In the genomic region with DNA sequence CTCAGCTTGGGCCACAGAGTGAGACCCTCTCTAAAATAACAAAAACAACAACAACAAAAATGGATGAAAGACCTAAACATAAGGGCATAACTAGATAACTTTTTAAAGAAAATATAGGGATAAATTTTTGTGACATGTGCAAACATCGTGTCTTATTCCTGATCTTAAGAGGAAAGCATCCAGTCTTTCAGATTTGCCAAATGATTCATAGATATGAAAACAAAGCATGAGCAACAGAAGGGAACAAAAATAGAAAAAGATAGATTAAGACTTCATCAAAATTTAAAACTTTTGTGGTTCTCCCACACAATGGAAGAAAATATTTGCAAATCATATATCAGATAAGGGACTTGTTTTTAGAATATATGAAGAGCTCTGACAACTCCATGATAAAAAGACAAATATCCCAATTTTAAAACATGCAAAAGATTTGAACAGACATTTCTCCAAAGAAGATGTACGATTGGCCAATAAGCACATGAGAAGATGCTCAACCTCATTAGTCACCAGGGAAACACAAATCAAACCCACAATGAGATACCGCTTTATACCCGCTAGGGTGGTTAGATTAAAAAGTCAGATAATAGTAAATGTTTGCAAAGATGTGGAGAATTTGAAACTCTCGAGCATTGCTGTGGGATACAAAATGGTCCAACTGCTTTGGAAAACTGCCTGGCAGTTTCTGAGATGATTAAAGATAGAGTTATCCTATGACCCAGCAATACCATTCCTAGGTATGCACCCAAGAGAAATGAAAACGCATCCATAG, we compare ENCODE assay signal across 24 cellular contexts. TPM values are rescaled to one million over a fixed set of nuclear protein-coding genes. Genes with fewer than 3 reads are reported as not detected.
DNase-seq lines count a peak whose midpoint lies in the region; ATAC-seq and TF ChIP-seq lines count a peak whose summit lies in the region.
"Had no signal": no experiment of that assay in that cellular context is flagged by ENCODE, and none has a peak within 500 bp of the region (broad histone marks: within the 10 kb centered on the region; RNA-seq: fewer than 3 reads in every experiment).

No MANE protein-coding gene starts in this region.

- peak overlapping the region; percentile 22 for H3K4me2 ChIP-seq in skeletal muscle satellite cell (ENCODE audit: low read length)

- no peak for ATAC-seq in lower lobe of right lung
- ATAC-seq: activated naive CD8-positive, alpha-beta T cell treated with anti-CD3 and anti-CD28 coated beads, Interleukin-2, amount 50 U/mL, for 24 hours; heart right ventricle; left lobe of liver; stimulated activated naive B cell treated with anti-CD40 and anti-IgM and Interleukin-4, amounts not matched to agents 10 μg/mL and 1 μg/mL and 100 μg/mL, for 72 hours; WTC11 had no signal

- intact Hi-C loops in lower lobe of right lung (cut with DNase I): no loop called here

- DNase-seq in HCEC 1CT (peak; percentile 16), adipocyte (ENCODE audit: low read depth) (peak; percentile 59), fibroblast of mammary gland (ENCODE audit: low read depth) (peak; percentile 72), HUDEP-2 (lab: John Stamatoyannopoulos, UW; ENCODE audit: unreplicated experiment in 76 of 76) (no peak), lower lobe of right lung (no peak), NCI-H69 (lab: John Stamatoyannopoulos, UW) (no peak)
- DNase-seq: activated CD4-positive, alpha-beta T cell treated with anti-CD3 and anti-CD28 coated beads, Interleukin-2, amount 50 U/mL, for 4 hours; activated naive CD8-positive, alpha-beta T cell treated with anti-CD3 and anti-CD28 coated beads, Interleukin-2, amount 50 U/mL, for 24 hours; CD4-positive, CD25-positive, alpha-beta regulatory T cell; heart right ventricle; MM.1S; naive B cell; NCI-H1417; NCI-H2081 treated with DMSO at 0.1 percent for 48 hours; NCI-H446; spleen; stimulated activated CD4-positive, alpha-beta T cell treated with anti-CD3 and anti-CD28 coated beads, Interleukin-2, amount 100 ng/mL, for 48 hours; stimulated activated naive B cell treated with anti-CD40 and anti-IgM and Interleukin-4, amounts not matched to agents 10 μg/mL and 1 μg/mL and 100 μg/mL, for 72 hours; T1000 had no signal

- no peak for TF ChIP-seq CTCF in fibroblast of mammary gland (conservative IDR thresholded peaks at IDR 0.05; ENCODE audit: control insufficient read depth, insufficient read depth, low read depth, low read length)
- TF ChIP-seq CTCF in lower lobe of right lung (IDR thresholded peaks at IDR 0.05): no peak

- H3K27me3 ChIP-seq in adipocyte (replicated peaks; ENCODE audit: control insufficient read depth, insufficient read depth, low read length) (no peaks in the 10 kb centered on the region), skeletal muscle satellite cell (ENCODE audit: control insufficient read depth, insufficient read depth, low read length) (no peaks in the 10 kb centered on the region), lower lobe of right lung (ENCODE audit: low read depth) (no peaks in the 10 kb centered on the region)
- H3K27me3 ChIP-seq: heart right ventricle, spleen, vagina had no signal

- H3K4me3 ChIP-seq in adipocyte (ENCODE audit: low read length): no peak overlapping the region
- H3K4me3 ChIP-seq in fibroblast of mammary gland (ENCODE audit: control insufficient read depth, low read depth, low read length): no peak overlapping the region
- H3K4me3 ChIP-seq in skeletal muscle satellite cell (ENCODE audit: low read length): no peak overlapping the region
- no peak overlapping the region for H3K4me3 ChIP-seq in lower lobe of right lung
- H3K4me3 ChIP-seq: heart right ventricle, spleen, thoracic aorta, vagina had no signal

- H3K9ac ChIP-seq in adipocyte (ENCODE audit: low read length): no peak overlapping the region
- H3K9ac ChIP-seq in skeletal muscle satellite cell (ENCODE audit: low read depth, low read length): no peak overlapping the region

- no peaks in the 10 kb centered on the region for H3K36me3 ChIP-seq in adipocyte (ENCODE audit: control insufficient read depth, insufficient read depth, low read length, severe bottlenecking)
- H3K36me3 ChIP-seq in skeletal muscle satellite cell (ENCODE audit: insufficient read depth, low read length): no peaks in the 10 kb centered on the region
- H3K36me3 ChIP-seq in lower lobe of right lung: no peaks in the 10 kb centered on the region
- H3K36me3 ChIP-seq: heart right ventricle, spleen, thoracic aorta, vagina had no signal

- H3K9me3 ChIP-seq in adipocyte (ENCODE audit: control insufficient read depth, low read length) (peaks cover 7% of the 10 kb centered on the region), skeletal muscle satellite cell (replicated peaks; ENCODE audit: low read length) (no peaks in the 10 kb centered on the region), lower lobe of right lung (no peaks in the 10 kb centered on the region)
- H3K9me3 ChIP-seq: vagina had no signal

- H3K27ac ChIP-seq in lower lobe of right lung: no peak overlapping the region
- H3K27ac ChIP-seq: heart right ventricle, spleen, thoracic aorta, vagina had no signal

- H3K4me1 ChIP-seq in adipocyte (ENCODE audit: control insufficient read depth, insufficient read depth, low read length) (peaks cover 12% of the 10 kb centered on the region), skeletal muscle satellite cell (ENCODE audit: control insufficient read depth, insufficient read depth, low read length) (peaks cover 15% of the 10 kb centered on the region), lower lobe of right lung (no peaks in the 10 kb centered on the region)
- H3K4me1 ChIP-seq: heart right ventricle, spleen, vagina had no signal

RNA-seq across cellular contexts. Expression of gene PPIF, which starts 20.3 kb away (rescaled TPM):
- 56.0 and 66.0 TPM in 2 replicates for total RNA-seq in skeletal muscle satellite cell (2012; rRNA removed)
- 28.5 TPM for total RNA-seq in lower lobe of right lung

Comparison
In these comparisons a context has a peak if more than half of its experiments do, and no peak if none do; other contexts are left out.
1. DNase-seq: peak in HCEC 1CT (single experiment), adipocyte (single experiment) and fibroblast of mammary gland (single experiment); none in HUDEP-2 (0 of 76), lower lobe of right lung (single experiment) and NCI-H69 (single experiment).